9 cellular contexts compared by ENCODE assay signal in the genomic region with DNA sequence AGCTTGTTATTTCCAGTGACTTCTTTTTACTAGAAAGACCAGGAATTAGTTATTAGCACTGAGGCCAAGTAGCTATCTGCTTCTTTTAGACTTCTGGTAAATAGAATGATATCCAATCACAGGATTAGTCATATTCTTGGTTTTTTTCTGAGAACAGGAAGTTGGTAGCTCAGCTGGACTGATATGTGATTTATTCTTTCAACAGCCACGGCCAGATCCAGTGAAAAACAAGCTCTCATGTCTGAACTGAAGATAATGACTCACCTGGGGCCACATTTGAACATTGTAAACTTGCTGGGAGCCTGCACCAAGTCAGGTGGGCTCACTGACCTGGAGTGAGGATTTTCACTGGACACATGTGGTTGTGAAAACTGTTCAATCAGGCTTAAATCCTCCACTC. TPM values are rescaled to one million over a fixed set of nuclear protein-coding genes. Genes with fewer than 3 reads are reported as not detected.
DNase-seq lines count a peak whose midpoint lies in the region; ATAC-seq and TF ChIP-seq lines count a peak whose summit lies in the region.
"Had no signal": no experiment of that assay in that cellular context is flagged by ENCODE, and none has a peak within 500 bp of the region (broad histone marks: within the 10 kb centered on the region; RNA-seq: fewer than 3 reads in every experiment).

No MANE protein-coding gene starts in this region.

- H3K27me3 Mint-ChIP-seq in activated CD8-positive, alpha-beta T cell treated with anti-CD3 and anti-CD28 coated beads for 36 hours: peaks cover 17% of the 10 kb centered on the region
- peaks cover 13% of the 10 kb centered on the region for H3K27me3 Mint-ChIP-seq in activated CD8-positive, alpha-beta T cell treated with anti-CD3 and anti-CD28 coated beads, Interleukin-2, amount 10 ng/mL, durations not matched to agents 7 days and 5 days (ENCODE audit: low read depth)
- no peaks in the 10 kb centered on the region for H3K27me3 Mint-ChIP-seq in chondrocyte (ENCODE audit: low read depth)

- H3K27ac Mint-ChIP-seq in activated CD8-positive, alpha-beta T cell treated with anti-CD3 and anti-CD28 coated beads for 36 hours: no peak overlapping the region
- H3K27ac Mint-ChIP-seq in activated CD8-positive, alpha-beta T cell treated with anti-CD3 and anti-CD28 coated beads, Interleukin-2, amount 10 ng/mL, durations not matched to agents 7 days and 5 days: no peak overlapping the region
- H3K27ac Mint-ChIP-seq in chondrocyte (ENCODE audit: unreplicated experiment): peak overlapping the region; percentile 90

- TF ChIP-seq CTCF in activated CD8-positive, alpha-beta T cell treated with anti-CD3 and anti-CD28 coated beads for 36 hours (IDR thresholded peaks at IDR 0.05): no peak
- no peak for TF ChIP-seq CTCF in chondrocyte (IDR thresholded peaks at IDR 0.05)
- no peak for TF ChIP-seq CTCF in spleen (IDR thresholded peaks at IDR 0.05 in 8 of 11, conservative IDR thresholded peaks at IDR 0.05 in 3 of 11)

- no peak overlapping the region for H3K4me3 ChIP-seq in spleen
- H3K4me3 ChIP-seq: BLaER1 treated with 17β-estradiol and CSF1 and Interleukin-3, amounts not matched to agents 10 nM and 100 nM had no signal

- H3K4me3 Mint-ChIP-seq in activated CD8-positive, alpha-beta T cell treated with anti-CD3 and anti-CD28 coated beads for 36 hours: no peak overlapping the region
- no peak overlapping the region for H3K4me3 Mint-ChIP-seq in activated CD8-positive, alpha-beta T cell treated with anti-CD3 and anti-CD28 coated beads, Interleukin-2, amount 10 ng/mL, durations not matched to agents 7 days and 5 days
- no peak overlapping the region for H3K4me3 Mint-ChIP-seq in chondrocyte (ENCODE audit: unreplicated experiment)

- CTCF ChIA-PET in activated CD8-positive, alpha-beta T cell treated with anti-CD3 and anti-CD28 coated beads for 36 hours (lab: Charles Lee): interaction anchor here (0.8 to 2.8 kb wide), 5 partner anchors 11 to 43 kb away, joined by 3 to 11 read pairs (median 3); no protein-coding TSS in a partner anchor
- CTCF ChIA-PET in activated CD8-positive, alpha-beta T cell treated with anti-CD3 and anti-CD28 coated beads, Interleukin-2, amount 10 ng/mL, durations not matched to agents 7 days and 5 days (lab: Charles Lee): interaction anchor here (0.6 kb wide), 1 partner anchor 447 kb away, joined by 3 read pairs; no protein-coding TSS in a partner anchor

- 0 to 3% (median 0%) methylated on average over 1 of the region's 1 CpG for WGBS in spleen, 5 donors

- peaks cover 0 to 35% (median 0%) of the 10 kb centered on the region in 7 donors for H3K27me3 ChIP-seq in spleen (replicated peaks in 1 of 7)
- H3K27me3 ChIP-seq: BLaER1 treated with 17β-estradiol and CSF1 and Interleukin-3, amounts not matched to agents 10 nM and 100 nM had no signal

- POLR2A ChIA-PET in activated CD8-positive, alpha-beta T cell treated with anti-CD3 and anti-CD28 coated beads for 36 hours (lab: Charles Lee): interaction anchor here (1.1 kb wide), 1 partner anchor 8 kb away, joined by 3 read pairs; no protein-coding TSS in a partner anchor
- POLR2A ChIA-PET in activated CD8-positive, alpha-beta T cell treated with anti-CD3 and anti-CD28 coated beads, Interleukin-2, amount 10 ng/mL, durations not matched to agents 7 days and 5 days (lab: Charles Lee): no interaction called here

- peaks cover 3% of the 10 kb centered on the region for H3K9me3 Mint-ChIP-seq in activated CD8-positive, alpha-beta T cell treated with anti-CD3 and anti-CD28 coated beads for 36 hours
- H3K9me3 Mint-ChIP-seq in activated CD8-positive, alpha-beta T cell treated with anti-CD3 and anti-CD28 coated beads, Interleukin-2, amount 10 ng/mL, durations not matched to agents 7 days and 5 days (ENCODE audit: insufficient read depth): no peaks in the 10 kb centered on the region
- H3K9me3 Mint-ChIP-seq in chondrocyte (ENCODE audit: low read depth): no peaks in the 10 kb centered on the region

- H3K36me3 Mint-ChIP-seq in activated CD8-positive, alpha-beta T cell treated with anti-CD3 and anti-CD28 coated beads for 36 hours (ENCODE audit: low read depth): no peaks in the 10 kb centered on the region
- no peaks in the 10 kb centered on the region for H3K36me3 Mint-ChIP-seq in activated CD8-positive, alpha-beta T cell treated with anti-CD3 and anti-CD28 coated beads, Interleukin-2, amount 10 ng/mL, durations not matched to agents 7 days and 5 days (ENCODE audit: low read depth)
- H3K36me3 Mint-ChIP-seq in chondrocyte (ENCODE audit: low read depth): peaks cover 37% of the 10 kb centered on the region

- H3K4me1 ChIP-seq in spleen: peaks cover 3 to 48% (median 15%) of the 10 kb centered on the region in 6 donors

- peak; percentile 24 for ATAC-seq in activated CD8-positive, alpha-beta T cell treated with anti-CD3 and anti-CD28 coated beads for 36 hours
- no peak for ATAC-seq in activated CD8-positive, alpha-beta T cell treated with anti-CD3 and anti-CD28 coated beads, Interleukin-2, amount 10 ng/mL, durations not matched to agents 7 days and 5 days
- ATAC-seq in HG03469 (IDR thresholded peaks at IDR 0.05; ENCODE audit: unreplicated experiment): peak; percentile 63
- ATAC-seq in GM21528 (IDR thresholded peaks at IDR 0.05; ENCODE audit: low FRiP score, unreplicated experiment): no peak
- ATAC-seq in HG03280 (IDR thresholded peaks at IDR 0.05; ENCODE audit: unreplicated experiment): no peak

- H3K36me3 ChIP-seq in spleen: peaks cover 0 to 36% (median 0%) of the 10 kb centered on the region in 6 donors
- H3K36me3 ChIP-seq: BLaER1 treated with 17β-estradiol and CSF1 and Interleukin-3, amounts not matched to agents 10 nM and 100 nM had no signal

- H3K9me3 ChIP-seq in spleen: peaks cover 0 to 4% (median 1%) of the 10 kb centered on the region in 8 donors

- DNase-seq in activated CD8-positive, alpha-beta T cell treated with anti-CD3 and anti-CD28 coated beads for 36 hours: no peak
- no peak for DNase-seq in activated CD8-positive, alpha-beta T cell treated with anti-CD3 and anti-CD28 coated beads, Interleukin-2, amount 10 ng/mL, durations not matched to agents 7 days and 5 days
- DNase-seq in chondrocyte (ENCODE audit: low spot score): no peak
- peak; percentile 6 for DNase-seq in smooth muscle cell of the brain vasculature (ENCODE audit: low read depth, low spot score)
- DNase-seq in spleen: no peak

- TF ChIP-seq POLR2A in spleen (IDR thresholded peaks at IDR 0.05): no peak

- H3K27ac ChIP-seq in spleen: no peak overlapping the region

- no peaks in the 10 kb centered on the region for H3K4me1 Mint-ChIP-seq in activated CD8-positive, alpha-beta T cell treated with anti-CD3 and anti-CD28 coated beads for 36 hours (ENCODE audit: low read depth)
- H3K4me1 Mint-ChIP-seq in activated CD8-positive, alpha-beta T cell treated with anti-CD3 and anti-CD28 coated beads, Interleukin-2, amount 10 ng/mL, durations not matched to agents 7 days and 5 days (ENCODE audit: low read depth): peaks cover 9% of the 10 kb centered on the region
- peaks cover 73% of the 10 kb centered on the region for H3K4me1 Mint-ChIP-seq in chondrocyte (ENCODE audit: low read depth)

- intact Hi-C loops in activated CD8-positive, alpha-beta T cell treated with anti-CD3 and anti-CD28 coated beads for 36 hours (cut with micrococcal nuclease): no loop called here
- intact Hi-C loops in spleen (cut with DNase I; ENCODE audit: low total_unique reads): no loop called here

RNA-seq across cellular contexts. Expression of a gene that starts 48.6 kb away (rescaled TPM):
- not detected for total RNA-seq in activated CD8-positive, alpha-beta T cell treated with anti-CD3 and anti-CD28 coated beads for 36 hours
- total RNA-seq in activated CD8-positive, alpha-beta T cell treated with anti-CD3 and anti-CD28 coated beads, Interleukin-2, amount 10 ng/mL, durations not matched to agents 7 days and 5 days: not detected
- total RNA-seq in chondrocyte: 62.7 to 112 TPM (median 69.6 TPM) in 3 replicates
- 100 to 1,000 TPM in 5 of 7 donors, 10 to 100 TPM in 2; 49.3 to 399 (median 294) TPM for total RNA-seq in spleen
- polyA plus RNA-seq in spleen: 10 to 100 TPM; 11.1 to 22.7 (median 18.4) TPM

Comparison
In these comparisons a context has a peak if more than half of its experiments do, and no peak if none do; other contexts are left out.
1. ATAC-seq: peak in activated CD8-positive, alpha-beta T cell treated with anti-CD3 and anti-CD28 coated beads for 36 hours (single experiment) and HG03469 (single experiment); none in activated CD8-positive, alpha-beta T cell treated with anti-CD3 and anti-CD28 coated beads, Interleukin-2, amount 10 ng/mL, durations not matched to agents 7 days and 5 days (single experiment), GM21528 (single experiment) and HG03280 (single experiment).
2. RNA of a gene that starts 48.6 kb away (total RNA-seq): 49.3 to 399 TPM in spleen and 62.7 to 112 TPM in chondrocyte; not detected in activated CD8-positive, alpha-beta T cell treated with anti-CD3 and anti-CD28 coated beads for 36 hours and not detected in activated CD8-positive, alpha-beta T cell treated with anti-CD3 and anti-CD28 coated beads, Interleukin-2, amount 10 ng/mL, durations not matched to agents 7 days and 5 days; every median in the first group is over 10 times any median in the second.